In the genomic region with DNA sequence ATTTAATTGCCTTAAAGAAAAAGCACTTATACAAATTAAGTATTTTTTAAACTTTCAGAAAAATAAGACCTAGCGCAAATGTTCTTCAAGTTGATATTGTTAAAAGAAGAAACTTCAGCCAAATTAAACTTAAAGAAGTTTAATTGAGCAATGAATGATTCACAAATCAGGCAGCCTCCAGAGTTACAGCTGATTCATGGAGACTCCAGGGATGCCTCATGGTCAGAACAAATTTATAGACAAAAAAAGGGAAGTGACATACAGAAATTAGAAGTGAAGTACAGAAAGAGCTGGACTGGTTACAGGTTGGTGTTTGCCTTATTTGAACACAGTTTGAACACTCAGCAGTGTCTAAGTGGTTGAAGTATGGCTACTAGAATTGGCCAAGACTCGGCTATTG, we compare ENCODE assay signal across 1 cellular context.
TF ChIP-seq lines count a peak whose summit lies in the region.

No MANE protein-coding gene starts in this region.

TF ChIP-seq in IMR-90, 13 proteins besides CTCF, POLR2A, EP300 and RAD21:
- TF ChIP-seq, protein P1, sequence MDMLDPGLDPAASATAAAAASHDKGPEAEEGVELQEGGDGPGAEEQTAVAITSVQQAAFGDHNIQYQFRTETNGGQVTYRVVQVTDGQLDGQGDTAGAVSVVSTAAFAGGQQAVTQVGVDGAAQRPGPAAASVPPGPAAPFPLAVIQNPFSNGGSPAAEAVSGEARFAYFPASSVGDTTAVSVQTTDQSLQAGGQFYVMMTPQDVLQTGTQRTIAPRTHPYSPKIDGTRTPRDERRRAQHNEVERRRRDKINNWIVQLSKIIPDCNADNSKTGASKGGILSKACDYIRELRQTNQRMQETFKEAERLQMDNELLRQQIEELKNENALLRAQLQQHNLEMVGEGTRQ (IDR thresholded peaks at IDR 0.05; ENCODE audit: low read depth, low read length), result no peak
- TF ChIP-seq, protein P2, sequence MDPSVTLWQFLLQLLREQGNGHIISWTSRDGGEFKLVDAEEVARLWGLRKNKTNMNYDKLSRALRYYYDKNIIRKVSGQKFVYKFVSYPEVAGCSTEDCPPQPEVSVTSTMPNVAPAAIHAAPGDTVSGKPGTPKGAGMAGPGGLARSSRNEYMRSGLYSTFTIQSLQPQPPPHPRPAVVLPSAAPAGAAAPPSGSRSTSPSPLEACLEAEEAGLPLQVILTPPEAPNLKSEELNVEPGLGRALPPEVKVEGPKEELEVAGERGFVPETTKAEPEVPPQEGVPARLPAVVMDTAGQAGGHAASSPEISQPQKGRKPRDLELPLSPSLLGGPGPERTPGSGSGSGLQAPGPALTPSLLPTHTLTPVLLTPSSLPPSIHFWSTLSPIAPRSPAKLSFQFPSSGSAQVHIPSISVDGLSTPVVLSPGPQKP (IDR thresholded peaks at IDR 0.05; ENCODE audit: borderline replicate concordance, low read depth, low read length), result no peak
- peak; percentile 58 for TF ChIP-seq CEBPB (IDR thresholded peaks at IDR 0.05; ENCODE audit: low read depth, low read length)
